ENCODE assay signal across 17 cellular contexts in the genomic region with DNA sequence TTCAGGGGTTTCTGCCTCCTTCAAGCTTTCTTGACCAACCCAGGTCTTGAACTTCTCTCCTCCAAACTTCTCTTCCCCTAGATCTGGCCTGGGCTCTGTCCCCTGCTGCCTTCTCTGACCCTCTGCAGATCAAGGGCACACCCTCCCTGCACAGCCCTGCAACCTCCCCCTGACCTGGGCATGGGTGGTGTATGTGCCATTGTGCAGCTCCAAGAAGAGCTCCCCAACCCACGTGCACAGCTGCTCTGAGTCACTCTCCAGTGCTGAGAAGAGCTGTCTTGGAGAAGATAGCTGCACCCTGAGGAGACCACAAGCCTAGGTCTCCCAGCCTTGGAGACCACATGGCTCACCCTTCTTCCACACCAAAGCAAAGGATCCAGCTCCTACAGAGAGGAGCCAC. TPM values are rescaled to one million over a fixed set of nuclear protein-coding genes. Genes with fewer than 3 reads are reported as not detected.
DNase-seq lines count a peak whose midpoint lies in the region; ATAC-seq and TF ChIP-seq lines count a peak whose summit lies in the region.
"Had no signal": no experiment of that assay in that cellular context is flagged by ENCODE, and none has a peak within 500 bp of the region (broad histone marks: within the 10 kb centered on the region; RNA-seq: fewer than 3 reads in every experiment).

No MANE protein-coding gene starts in this region.

- H3K27me3 Mint-ChIP-seq in activated CD4-positive, alpha-beta memory T cell treated with anti-CD3 and anti-CD28 coated beads, Interleukin-2, amount 10 ng/mL, durations not matched to agents 7 days and 5 days = no peaks in the 10 kb centered on the region
- no peaks in the 10 kb centered on the region for H3K27me3 Mint-ChIP-seq in activated CD4-positive, alpha-beta memory T cell treated with anti-CD3 and anti-CD28 coated beads for 36 hours
- H3K27me3 Mint-ChIP-seq in central memory CD8-positive, alpha-beta T cell = no peaks in the 10 kb centered on the region
- H3K27me3 Mint-ChIP-seq in neural crest cell (ENCODE audit: low read depth) = no peaks in the 10 kb centered on the region
- no peaks in the 10 kb centered on the region for H3K27me3 Mint-ChIP-seq in activated naive CD4-positive, alpha-beta T cell treated with anti-CD3 and anti-CD28 coated beads for 36 hours (ENCODE audit: low read depth)
- H3K27me3 Mint-ChIP-seq: B cell had no signal

- no peak for DNase-seq in activated CD4-positive, alpha-beta memory T cell treated with anti-CD3 and anti-CD28 coated beads, Interleukin-2, amount 10 ng/mL, durations not matched to agents 7 days and 5 days
- DNase-seq in activated CD4-positive, alpha-beta memory T cell treated with anti-CD3 and anti-CD28 coated beads for 36 hours = no peak
- peak; percentile 57 for DNase-seq in NB4 (ENCODE audit: low read depth)
- DNase-seq in central memory CD8-positive, alpha-beta T cell (ENCODE audit: low spot score in 2 of 2) = no peak
- no peak for DNase-seq in neural crest cell (ENCODE audit: low read depth, low spot score)
- DNase-seq in erythroblast (lab: John Stamatoyannopoulos, UW) = no peak
- DNase-seq in activated naive CD4-positive, alpha-beta T cell treated with anti-CD3 and anti-CD28 coated beads for 36 hours = no peak
- DNase-seq: activated CD4-positive, alpha-beta T cell treated with anti-CD3 and anti-CD28 coated beads, Interleukin-2, amount 50 U/mL, for 48 hours; Caco-2; GM23248; NCI-H1105 treated with DMSO at 0.1 percent for 48 hours; NCI-H510A; sigmoid colon; substantia nigra had no signal

- POLR2A ChIA-PET in activated CD4-positive, alpha-beta memory T cell treated with anti-CD3 and anti-CD28 coated beads, Interleukin-2, amount 10 ng/mL, durations not matched to agents 7 days and 5 days (lab: Charles Lee) = interaction anchor here (0.7 to 1.3 kb wide), 4 partner anchors 8 to 266 kb away, joined by 3 to 7 read pairs (median 3); a partner anchor contains a TSS
- POLR2A ChIA-PET in activated CD4-positive, alpha-beta memory T cell treated with anti-CD3 and anti-CD28 coated beads for 36 hours (lab: Charles Lee) = no interaction called here

- no peaks in the 10 kb centered on the region for H3K9me3 Mint-ChIP-seq in activated CD4-positive, alpha-beta memory T cell treated with anti-CD3 and anti-CD28 coated beads, Interleukin-2, amount 10 ng/mL, durations not matched to agents 7 days and 5 days
- H3K9me3 Mint-ChIP-seq in activated CD4-positive, alpha-beta memory T cell treated with anti-CD3 and anti-CD28 coated beads for 36 hours = no peaks in the 10 kb centered on the region
- H3K9me3 Mint-ChIP-seq in central memory CD8-positive, alpha-beta T cell = no peaks in the 10 kb centered on the region
- no peaks in the 10 kb centered on the region for H3K9me3 Mint-ChIP-seq in neural crest cell
- no peaks in the 10 kb centered on the region for H3K9me3 Mint-ChIP-seq in activated naive CD4-positive, alpha-beta T cell treated with anti-CD3 and anti-CD28 coated beads for 36 hours

- CTCF ChIA-PET in activated CD4-positive, alpha-beta memory T cell treated with anti-CD3 and anti-CD28 coated beads, Interleukin-2, amount 10 ng/mL, durations not matched to agents 7 days and 5 days (lab: Charles Lee) = no interaction called here
- CTCF ChIA-PET in activated CD4-positive, alpha-beta memory T cell treated with anti-CD3 and anti-CD28 coated beads for 36 hours (lab: Charles Lee) = no interaction called here
- CTCF ChIA-PET in activated naive CD4-positive, alpha-beta T cell treated with anti-CD3 and anti-CD28 coated beads for 36 hours (lab: Charles Lee) = no interaction called here

- no peak for TF ChIP-seq CTCF in NB4 (IDR thresholded peaks at IDR 0.05; ENCODE audit: low read depth, low read length)
- TF ChIP-seq CTCF in neural crest cell (conservative IDR thresholded peaks at IDR 0.05) = no peak

- intact Hi-C loops in activated CD4-positive, alpha-beta memory T cell treated with anti-CD3 and anti-CD28 coated beads for 36 hours (cut with micrococcal nuclease) = no loop called here
- intact Hi-C loops in activated naive CD4-positive, alpha-beta T cell treated with anti-CD3 and anti-CD28 coated beads for 36 hours (cut with micrococcal nuclease) = no loop called here

- peaks cover 15% of the 10 kb centered on the region for H3K36me3 Mint-ChIP-seq in activated CD4-positive, alpha-beta memory T cell treated with anti-CD3 and anti-CD28 coated beads, Interleukin-2, amount 10 ng/mL, durations not matched to agents 7 days and 5 days (ENCODE audit: low read depth)
- H3K36me3 Mint-ChIP-seq in activated CD4-positive, alpha-beta memory T cell treated with anti-CD3 and anti-CD28 coated beads for 36 hours = peaks cover 26% of the 10 kb centered on the region
- peaks cover 29% of the 10 kb centered on the region for H3K36me3 Mint-ChIP-seq in central memory CD8-positive, alpha-beta T cell (ENCODE audit: insufficient read depth)
- no peaks in the 10 kb centered on the region for H3K36me3 Mint-ChIP-seq in neural crest cell (ENCODE audit: low read depth)
- H3K36me3 Mint-ChIP-seq in activated naive CD4-positive, alpha-beta T cell treated with anti-CD3 and anti-CD28 coated beads for 36 hours (ENCODE audit: low read depth) = peaks cover 17% of the 10 kb centered on the region

- H3K4me3 Mint-ChIP-seq in activated CD4-positive, alpha-beta memory T cell treated with anti-CD3 and anti-CD28 coated beads, Interleukin-2, amount 10 ng/mL, durations not matched to agents 7 days and 5 days = no peak overlapping the region
- no peak overlapping the region for H3K4me3 Mint-ChIP-seq in activated CD4-positive, alpha-beta memory T cell treated with anti-CD3 and anti-CD28 coated beads for 36 hours
- no peak overlapping the region for H3K4me3 Mint-ChIP-seq in central memory CD8-positive, alpha-beta T cell
- H3K4me3 Mint-ChIP-seq in neural crest cell = peak overlapping the region; percentile 10
- H3K4me3 Mint-ChIP-seq in activated naive CD4-positive, alpha-beta T cell treated with anti-CD3 and anti-CD28 coated beads for 36 hours = no peak overlapping the region
- H3K4me3 Mint-ChIP-seq: B cell had no signal

- H3K27ac Mint-ChIP-seq in activated CD4-positive, alpha-beta memory T cell treated with anti-CD3 and anti-CD28 coated beads, Interleukin-2, amount 10 ng/mL, durations not matched to agents 7 days and 5 days = peak overlapping the region; percentile 52
- H3K27ac Mint-ChIP-seq in activated CD4-positive, alpha-beta memory T cell treated with anti-CD3 and anti-CD28 coated beads for 36 hours = no peak overlapping the region
- peak overlapping the region; percentile 23 for H3K27ac Mint-ChIP-seq in central memory CD8-positive, alpha-beta T cell (ENCODE audit: low read depth)
- H3K27ac Mint-ChIP-seq in neural crest cell (ENCODE audit: unreplicated experiment) = no peak overlapping the region
- H3K27ac Mint-ChIP-seq in activated naive CD4-positive, alpha-beta T cell treated with anti-CD3 and anti-CD28 coated beads for 36 hours = no peak overlapping the region
- H3K27ac Mint-ChIP-seq: B cell had no signal

- no peak overlapping the region for H3K4me3 ChIP-seq in NB4 (ENCODE audit: low read depth, low read length)
- H3K4me3 ChIP-seq: coronary artery, GM23248, sigmoid colon had no signal

- no peak for ATAC-seq in central memory CD8-positive, alpha-beta T cell (replicated peaks; ENCODE audit: extremely low read depth, poor library complexity, severe bottlenecking)
- ATAC-seq in GM19328 (IDR thresholded peaks at IDR 0.05; ENCODE audit: unreplicated experiment) = no peak

- H3K4me1 Mint-ChIP-seq in activated CD4-positive, alpha-beta memory T cell treated with anti-CD3 and anti-CD28 coated beads, Interleukin-2, amount 10 ng/mL, durations not matched to agents 7 days and 5 days = peaks cover 6% of the 10 kb centered on the region
- H3K4me1 Mint-ChIP-seq in activated CD4-positive, alpha-beta memory T cell treated with anti-CD3 and anti-CD28 coated beads for 36 hours (ENCODE audit: low read depth) = no peaks in the 10 kb centered on the region
- H3K4me1 Mint-ChIP-seq in central memory CD8-positive, alpha-beta T cell = peaks cover 13% of the 10 kb centered on the region
- H3K4me1 Mint-ChIP-seq in neural crest cell = no peaks in the 10 kb centered on the region
- H3K4me1 Mint-ChIP-seq in activated naive CD4-positive, alpha-beta T cell treated with anti-CD3 and anti-CD28 coated beads for 36 hours (ENCODE audit: low read depth) = no peaks in the 10 kb centered on the region
- H3K4me1 Mint-ChIP-seq: B cell had no signal

- no peak for TF ChIP-seq POLR2A in NB4 (IDR thresholded peaks at IDR 0.05; ENCODE audit: extremely low read depth, insufficient read length)
- TF ChIP-seq POLR2A in erythroblast (IDR thresholded peaks at IDR 0.05; ENCODE audit: low read length) = no peak

RNA-seq across cellular contexts. Expression of a gene that starts 8.0 kb away (rescaled TPM):
- total RNA-seq in activated CD4-positive, alpha-beta memory T cell treated with anti-CD3 and anti-CD28 coated beads, Interleukin-2, amount 10 ng/mL, durations not matched to agents 7 days and 5 days = 100 to 1,000 TPM; 174 to 196 TPM
- total RNA-seq in activated CD4-positive, alpha-beta memory T cell treated with anti-CD3 and anti-CD28 coated beads for 36 hours = 100 to 1,000 TPM; 177 to 192 TPM
- 209 and 222 TPM in 2 replicates for total RNA-seq in neural crest cell
- total RNA-seq in activated naive CD4-positive, alpha-beta T cell treated with anti-CD3 and anti-CD28 coated beads for 36 hours = 100 to 1,000 TPM; 228 to 247 TPM

RNA-seq across cellular contexts. Expression of a gene that starts 13.6 kb away (rescaled TPM):
- total RNA-seq in activated CD4-positive, alpha-beta memory T cell treated with anti-CD3 and anti-CD28 coated beads, Interleukin-2, amount 10 ng/mL, durations not matched to agents 7 days and 5 days = 1 to 10 TPM; 6.9 to 7.0 TPM
- 10 to 100 TPM in 1 of 2 experiments, 1 to 10 TPM in 1; 9.8 to 10.1 TPM for total RNA-seq in activated CD4-positive, alpha-beta memory T cell treated with anti-CD3 and anti-CD28 coated beads for 36 hours
- total RNA-seq in neural crest cell = 18.4 and 20.4 TPM in 2 replicates
- total RNA-seq in activated naive CD4-positive, alpha-beta T cell treated with anti-CD3 and anti-CD28 coated beads for 36 hours = 1 to 10 TPM; 4.0 to 5.6 TPM

RNA-seq across cellular contexts. Expression of a gene that starts 24.5 kb away (rescaled TPM):
- 10 to 100 TPM; 87.8 to 91.0 TPM for total RNA-seq in activated CD4-positive, alpha-beta memory T cell treated with anti-CD3 and anti-CD28 coated beads, Interleukin-2, amount 10 ng/mL, durations not matched to agents 7 days and 5 days
- total RNA-seq in activated CD4-positive, alpha-beta memory T cell treated with anti-CD3 and anti-CD28 coated beads for 36 hours = 10 to 100 TPM; 83.3 to 87.8 TPM
- 156 and 161 TPM in 2 replicates for total RNA-seq in neural crest cell
- 10 to 100 TPM; 65.8 to 70.4 TPM for total RNA-seq in activated naive CD4-positive, alpha-beta T cell treated with anti-CD3 and anti-CD28 coated beads for 36 hours

Comparison
In these comparisons a context has a peak if more than half of its experiments do, and no peak if none do; other contexts are left out.
1. H3K27ac Mint-ChIP-seq: peak in activated CD4-positive, alpha-beta memory T cell treated with anti-CD3 and anti-CD28 coated beads, Interleukin-2, amount 10 ng/mL, durations not matched to agents 7 days and 5 days (single experiment) and central memory CD8-positive, alpha-beta T cell (single experiment); none in activated CD4-positive, alpha-beta memory T cell treated with anti-CD3 and anti-CD28 coated beads for 36 hours (single experiment), neural crest cell (single experiment) and activated naive CD4-positive, alpha-beta T cell treated with anti-CD3 and anti-CD28 coated beads for 36 hours (single experiment).